In the genomic region with DNA sequence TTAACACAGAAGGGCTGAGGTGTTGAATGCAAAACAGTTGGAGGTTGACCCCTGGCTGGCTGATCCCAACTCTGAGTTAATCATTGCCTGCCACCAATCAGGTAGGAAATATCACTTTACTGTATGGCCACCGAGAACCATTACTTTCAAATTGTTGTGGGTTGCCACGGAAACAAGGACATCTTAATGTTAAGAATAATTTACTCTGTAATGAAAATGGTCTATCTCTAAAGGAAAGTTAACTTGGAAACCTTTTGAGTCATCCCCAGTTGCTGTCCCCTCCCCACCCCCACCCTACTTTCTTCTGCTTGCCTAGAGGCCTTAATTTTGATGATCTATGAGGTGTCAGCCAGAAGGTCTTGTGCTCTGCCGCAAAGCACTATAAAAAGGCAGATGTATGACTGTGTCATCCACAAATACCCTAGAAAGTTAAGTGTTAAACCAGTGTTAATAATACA, we compare ENCODE assay signal across 1 cellular context.
TF ChIP-seq lines count a peak whose summit lies in the region.

No MANE protein-coding gene starts in this region.

TF ChIP-seq in HepG2, 621 proteins besides CTCF, POLR2A, EP300 and RAD21:
- TF ChIP-seq, protein P1, sequence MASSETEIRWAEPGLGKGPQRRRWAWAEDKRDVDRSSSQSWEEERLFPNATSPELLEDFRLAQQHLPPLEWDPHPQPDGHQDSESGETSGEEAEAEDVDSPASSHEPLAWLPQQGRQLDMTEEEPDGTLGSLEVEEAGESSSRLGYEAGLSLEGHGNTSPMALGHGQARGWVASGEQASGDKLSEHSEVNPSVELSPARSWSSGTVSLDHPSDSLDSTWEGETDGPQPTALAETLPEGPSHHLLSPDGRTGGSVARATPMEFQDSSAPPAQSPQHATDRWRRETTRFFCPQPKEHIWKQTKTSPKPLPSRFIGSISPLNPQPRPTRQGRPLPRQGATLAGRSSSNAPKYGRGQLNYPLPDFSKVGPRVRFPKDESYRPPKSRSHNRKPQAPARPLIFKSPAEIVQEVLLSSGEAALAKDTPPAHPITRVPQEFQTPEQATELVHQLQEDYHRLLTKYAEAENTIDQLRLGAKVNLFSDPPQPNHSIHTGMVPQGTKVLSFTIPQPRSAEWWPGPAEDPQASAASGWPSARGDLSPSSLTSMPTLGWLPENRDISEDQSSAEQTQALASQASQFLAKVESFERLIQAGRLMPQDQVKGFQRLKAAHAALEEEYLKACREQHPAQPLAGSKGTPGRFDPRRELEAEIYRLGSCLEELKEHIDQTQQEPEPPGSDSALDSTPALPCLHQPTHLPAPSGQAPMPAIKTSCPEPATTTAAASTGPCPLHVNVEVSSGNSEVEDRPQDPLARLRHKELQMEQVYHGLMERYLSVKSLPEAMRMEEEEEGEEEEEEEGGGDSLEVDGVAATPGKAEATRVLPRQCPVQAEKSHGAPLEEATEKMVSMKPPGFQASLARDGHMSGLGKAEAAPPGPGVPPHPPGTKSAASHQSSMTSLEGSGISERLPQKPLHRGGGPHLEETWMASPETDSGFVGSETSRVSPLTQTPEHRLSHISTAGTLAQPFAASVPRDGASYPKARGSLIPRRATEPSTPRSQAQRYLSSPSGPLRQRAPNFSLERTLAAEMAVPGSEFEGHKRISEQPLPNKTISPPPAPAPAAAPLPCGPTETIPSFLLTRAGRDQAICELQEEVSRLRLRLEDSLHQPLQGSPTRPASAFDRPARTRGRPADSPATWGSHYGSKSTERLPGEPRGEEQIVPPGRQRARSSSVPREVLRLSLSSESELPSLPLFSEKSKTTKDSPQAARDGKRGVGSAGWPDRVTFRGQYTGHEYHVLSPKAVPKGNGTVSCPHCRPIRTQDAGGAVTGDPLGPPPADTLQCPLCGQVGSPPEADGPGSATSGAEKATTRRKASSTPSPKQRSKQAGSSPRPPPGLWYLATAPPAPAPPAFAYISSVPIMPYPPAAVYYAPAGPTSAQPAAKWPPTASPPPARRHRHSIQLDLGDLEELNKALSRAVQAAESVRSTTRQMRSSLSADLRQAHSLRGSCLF (CRISPR knock-in tag; IDR thresholded peaks at IDR 0.05; ENCODE audit: borderline replicate concordance), result no peak
- TF ChIP-seq HNF4G (IDR thresholded peaks at IDR 0.05; ENCODE audit: borderline replicate concordance, low read depth, low read length), result no peak
- TF ChIP-seq HNF4G (CRISPR knock-in tag; IDR thresholded peaks at IDR 0.05; ENCODE audit: borderline replicate concordance, low read depth), result no peak
- no peak for TF ChIP-seq PAWR (CRISPR knock-in tag; IDR thresholded peaks at IDR 0.05; ENCODE audit: borderline replicate concordance)
- TF ChIP-seq ISX (CRISPR knock-in tag; conservative IDR thresholded peaks at IDR 0.05), result no peak
- no peak for TF ChIP-seq ZNF766 (CRISPR knock-in tag; IDR thresholded peaks at IDR 0.05; ENCODE audit: borderline replicate concordance)
- TF ChIP-seq KMT2A (CRISPR knock-in tag; IDR thresholded peaks at IDR 0.05), result no peak
- TF ChIP-seq KDM6A (CRISPR knock-in tag; IDR thresholded peaks at IDR 0.05; ENCODE audit: low read depth), result no peak
- no peak for TF ChIP-seq RARG (CRISPR knock-in tag; IDR thresholded peaks at IDR 0.05; ENCODE audit: low read depth)
- TF ChIP-seq, protein P2, sequence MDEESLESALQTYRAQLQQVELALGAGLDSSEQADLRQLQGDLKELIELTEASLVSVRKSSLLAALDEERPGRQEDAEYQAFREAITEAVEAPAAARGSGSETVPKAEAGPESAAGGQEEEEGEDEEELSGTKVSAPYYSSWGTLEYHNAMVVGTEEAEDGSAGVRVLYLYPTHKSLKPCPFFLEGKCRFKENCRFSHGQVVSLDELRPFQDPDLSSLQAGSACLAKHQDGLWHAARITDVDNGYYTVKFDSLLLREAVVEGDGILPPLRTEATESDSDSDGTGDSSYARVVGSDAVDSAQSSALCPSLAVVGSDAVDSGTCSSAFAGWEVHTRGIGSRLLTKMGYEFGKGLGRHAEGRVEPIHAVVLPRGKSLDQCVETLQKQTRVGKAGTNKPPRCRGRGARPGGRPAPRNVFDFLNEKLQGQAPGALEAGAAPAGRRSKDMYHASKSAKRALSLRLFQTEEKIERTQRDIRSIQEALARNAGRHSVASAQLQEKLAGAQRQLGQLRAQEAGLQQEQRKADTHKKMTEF (CRISPR knock-in tag; IDR thresholded peaks at IDR 0.05), result no peak
- no peak for TF ChIP-seq ZNF24 (IDR thresholded peaks at IDR 0.05)
- TF ChIP-seq ELF1 (CRISPR knock-in tag; IDR thresholded peaks at IDR 0.05), result no peak
- TF ChIP-seq ZNF333 (CRISPR knock-in tag; IDR thresholded peaks at IDR 0.05; ENCODE audit: borderline replicate concordance), result no peak
- TF ChIP-seq KMT2B (CRISPR knock-in tag; IDR thresholded peaks at IDR 0.05), result no peak
- no peak for TF ChIP-seq SNAI1 (CRISPR knock-in tag; IDR thresholded peaks at IDR 0.05; ENCODE audit: borderline replicate concordance)
- no peak for TF ChIP-seq ERF (CRISPR knock-in tag; IDR thresholded peaks at IDR 0.05)
- TF ChIP-seq ZNF33B (CRISPR knock-in tag; IDR thresholded peaks at IDR 0.05), result no peak
TF ChIP-seq in HepG2: peak in this region for 0.
